ENCODE assay signal across 10 cellular contexts in genomic region chr11:66428933-66429332, GRCh38. TPM values are rescaled to one million over a fixed set of nuclear protein-coding genes. Genes with fewer than 3 reads are reported as not detected.
"Had no signal": no experiment of that assay in that cellular context is flagged by ENCODE, and none has a peak within 500 bp of the region (broad histone marks: within the 10 kb centered on the region; RNA-seq: fewer than 3 reads in every experiment).

No MANE protein-coding gene starts in this region.

- H2AFZ ChIP-seq: GM23248 had no signal

- DNase-seq: GM23248, GOT3, H7 had no signal

- H3K27me3 Mint-ChIP-seq: IgD-negative memory B cell had no signal

- H3K9me3 ChIP-seq: HAP-1 had no signal

- H3K36me3 ChIP-seq: HAP-1 had no signal

- H3K4me3 ChIP-seq: GM23248, HAP-1 had no signal

- H3K27ac Mint-ChIP-seq: IgD-negative memory B cell had no signal

- H3K9me3 Mint-ChIP-seq: IgD-negative memory B cell had no signal

- H3K4me1 ChIP-seq: HAP-1 had no signal

- H3K9ac ChIP-seq: GM23248 had no signal

- H3K27ac ChIP-seq: GM23248, HL-60 had no signal

- ATAC-seq: HCT116, HepG2 had no signal

RNA-seq across cellular contexts. Expression of gene NPAS4, which starts 8.1 kb away (rescaled TPM):
- total RNA-seq: GM23248, H4, H7, HepG2, HT1080 had no signal

RNA-seq across cellular contexts. Expression of gene SLC29A2, which starts 57.4 kb away (rescaled TPM):
- total RNA-seq: GM23248 had no signal
